In the genomic region with DNA sequence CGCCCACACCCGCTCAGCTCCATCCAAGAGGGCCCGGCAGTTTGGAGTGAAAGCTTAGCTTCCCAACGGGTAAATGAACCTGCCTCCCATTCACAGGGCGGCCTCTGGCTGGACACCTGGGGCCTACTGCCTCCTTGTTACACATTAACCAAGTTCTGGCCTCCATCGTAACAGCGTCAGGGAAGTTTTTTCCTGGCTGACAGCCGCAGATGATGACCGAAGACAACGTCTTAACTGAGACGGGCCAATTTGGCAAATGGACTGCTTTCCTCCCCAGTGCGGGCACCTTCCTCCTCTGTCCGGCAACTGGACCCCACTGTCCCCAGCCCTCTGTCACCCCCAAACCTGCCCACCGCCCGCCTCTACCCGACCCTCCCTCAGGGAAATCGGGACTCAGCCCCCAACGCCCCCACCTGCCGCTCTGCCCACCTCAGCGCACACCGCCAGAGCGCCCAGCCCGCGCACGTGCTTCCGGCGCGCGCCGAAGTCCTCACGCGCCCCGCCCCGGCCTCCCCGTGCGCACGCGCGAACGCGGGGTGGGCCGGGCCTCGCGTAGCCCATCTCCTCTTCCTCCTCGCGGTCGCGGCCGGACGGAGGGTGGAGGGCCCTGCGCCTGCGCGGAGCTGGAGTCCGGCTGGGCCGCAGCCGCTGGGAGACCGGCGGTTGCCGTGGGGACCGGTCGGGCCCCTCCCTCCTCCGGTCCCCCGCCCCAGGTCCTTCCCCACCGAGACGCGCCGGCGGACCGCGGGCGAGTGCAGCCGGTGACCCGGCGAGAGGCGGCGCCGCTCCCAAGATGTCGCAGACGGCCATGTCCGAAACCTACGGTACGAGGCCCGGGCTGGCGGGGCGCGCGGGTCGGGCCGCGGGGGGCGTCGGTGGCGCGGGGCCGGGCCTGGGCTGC, we compare ENCODE assay signal across 8 cellular contexts. TPM values are rescaled to one million over a fixed set of nuclear protein-coding genes. Genes with fewer than 3 reads are reported as not detected.
DNase-seq lines count a peak whose midpoint lies in the region; ATAC-seq, FAIRE-seq and TF ChIP-seq lines count a peak whose summit lies in the region.

RAB4A (plus strand) TSS at position 565 of the 901 bp plus-strand sequence; CDS start at position 794, 229 bp downstream.

- no peak for FAIRE-seq in A549 (lab: Jason Lieb, UNC)

- TF ChIP-seq CTCF in A549 (IDR thresholded peaks at IDR 0.05) = no peak
- TF ChIP-seq CTCF in colonic mucosa (IDR thresholded peaks at IDR 0.05) = no peak

- H3K4me1 ChIP-seq in A549 (peaks cover 33% of the 10 kb centered on the region), colonic mucosa (peaks cover 13% of the 10 kb centered on the region)

- intact Hi-C loops in colonic mucosa (cut with DNase I) (no loop called here), left colon (cut with DNase I, micrococcal nuclease) (no loop called here)

- peak; percentile 80 for TF ChIP-seq POLR2A in A549 (IDR thresholded peaks at IDR 0.05; ENCODE audit: low read length)

- no peak for TF ChIP-seq EP300 in A549 (IDR thresholded peaks at IDR 0.05)

- 39% methylated on average over 26 of the region's 95 CpGs for WGBS in A549 (ENCODE audit: missing lambda C conversion rate)

- no peaks in the 10 kb centered on the region for H3K36me3 ChIP-seq in colonic mucosa

- peak within 1 kb of the TSS; percentile 93 for H3K4me2 ChIP-seq in A549

- DNase-seq in A549 (ENCODE audit: low read depth in 1 of 2, low spot score in 1 of 2) (peak; percentile 70 to 93), NCI-H446 treated with DMSO at 0.1 percent for 48 hours (lab: John Stamatoyannopoulos, UW) (peak; percentile 37), colonic mucosa (peak; percentile 89), left colon (peak; percentile 87 to 89)
- DNase-seq in activated CD4-positive, alpha-beta T cell treated with anti-CD3 and anti-CD28 coated beads for 4 hours = peak; percentile 68 to 72
- peak; percentile 65 to 72 for DNase-seq in stimulated activated CD4-positive, alpha-beta T cell treated with anti-CD3 and anti-CD28 coated beads, Interleukin-1b, Interleukin-23, amount 100 ng/mL, for 4 hours (ENCODE audit: low read depth in 2 of 2)

- POLR2A ChIA-PET in A549 (lab: Yijun Ruan, JAX) = interaction anchor here (1.0 kb wide), 3 partner anchors 12 to 40 kb away, joined by 3 to 7 read pairs (median 3); no protein-coding TSS in a partner anchor

- H3K9me3 ChIP-seq in A549 = peaks cover 37% of the 10 kb centered on the region
- no peaks in the 10 kb centered on the region for H3K9me3 ChIP-seq in colonic mucosa

- H3K27ac ChIP-seq in A549 (peak within 1 kb of the TSS; percentile 89 to 99), colonic mucosa (peak within 1 kb of the TSS; percentile 65)

- peak; percentile 94 to 95 for ATAC-seq in A549
- peak; percentile 74 for ATAC-seq in GM18858 (IDR thresholded peaks at IDR 0.05; ENCODE audit: unreplicated experiment)
- peak; percentile 85 for ATAC-seq in HG03064 (IDR thresholded peaks at IDR 0.05; ENCODE audit: low read depth, unreplicated experiment)
- ATAC-seq in left colon = peak; percentile 89

- H3K27me3 ChIP-seq in colonic mucosa = no peaks in the 10 kb centered on the region

- peak within 1 kb of the TSS; percentile 87 to 92 for H3K9ac ChIP-seq in colonic mucosa (ENCODE audit: low read depth in 2 of 2, low read length in 2 of 2)

- TF ChIP-seq RAD21 in A549 (conservative IDR thresholded peaks at IDR 0.05 in 1 of 2, IDR thresholded peaks at IDR 0.05 in 1 of 2) = no peak

- H3K4me3 ChIP-seq in A549 (peak within 1 kb of the TSS; percentile 79), colonic mucosa (peak within 1 kb of the TSS; percentile 61)

- CTCF ChIA-PET in A549 (lab: Yijun Ruan, JAX) = interaction anchor here (0.7 to 4.0 kb wide), 9 partner anchors 9 to 607 kb away, joined by 3 to 33 read pairs (median 4); no protein-coding TSS in a partner anchor

TF ChIP-seq in A549, 52 proteins besides CTCF, POLR2A, EP300 and RAD21 (continues in another document):
- TF ChIP-seq ELK1 (IDR thresholded peaks at IDR 0.05; ENCODE audit: low read depth, low read length) = no peak
- peak; percentile 74; the same call in 1 of the 2 replicates for TF ChIP-seq PHF8 (IDR thresholded peaks at IDR 0.05; ENCODE audit: borderline replicate concordance, low read depth)
- peak; percentile 83; the same call in 1 of the 2 replicates for TF ChIP-seq ZNF302 (CRISPR knock-in tag; IDR thresholded peaks at IDR 0.05)
- TF ChIP-seq ZFP36 (IDR thresholded peaks at IDR 0.05; ENCODE audit: borderline replicate concordance, partially characterized antibody) = no peak
- no peak for TF ChIP-seq CHD4 (IDR thresholded peaks at IDR 0.05; ENCODE audit: borderline replicate concordance)
- TF ChIP-seq HOXB5 (CRISPR knock-in tag; IDR thresholded peaks at IDR 0.05) = peak; percentile 93
- TF ChIP-seq NPAS2 (CRISPR knock-in tag; IDR thresholded peaks at IDR 0.05; ENCODE audit: borderline replicate concordance) = no peak
- no peak for TF ChIP-seq EHMT2 (IDR thresholded peaks at IDR 0.05; ENCODE audit: low read depth)
- peak; percentile 99 for TF ChIP-seq E2F6 (IDR thresholded peaks at IDR 0.05; ENCODE audit: borderline replicate concordance, low read depth)
- TF ChIP-seq, protein P1, sequence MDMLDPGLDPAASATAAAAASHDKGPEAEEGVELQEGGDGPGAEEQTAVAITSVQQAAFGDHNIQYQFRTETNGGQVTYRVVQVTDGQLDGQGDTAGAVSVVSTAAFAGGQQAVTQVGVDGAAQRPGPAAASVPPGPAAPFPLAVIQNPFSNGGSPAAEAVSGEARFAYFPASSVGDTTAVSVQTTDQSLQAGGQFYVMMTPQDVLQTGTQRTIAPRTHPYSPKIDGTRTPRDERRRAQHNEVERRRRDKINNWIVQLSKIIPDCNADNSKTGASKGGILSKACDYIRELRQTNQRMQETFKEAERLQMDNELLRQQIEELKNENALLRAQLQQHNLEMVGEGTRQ (IDR thresholded peaks at IDR 0.05) = no peak
- peak; percentile 94 for TF ChIP-seq HOXB13 (CRISPR knock-in tag; IDR thresholded peaks at IDR 0.05; ENCODE audit: low read depth)
- no peak for TF ChIP-seq FOSB (CRISPR knock-in tag; IDR thresholded peaks at IDR 0.05)
- TF ChIP-seq TFCP2L1 (CRISPR knock-in tag; IDR thresholded peaks at IDR 0.05) = no peak
- TF ChIP-seq HOXA7 (CRISPR knock-in tag; IDR thresholded peaks at IDR 0.05) = no peak
- TF ChIP-seq NR3C1 (IDR thresholded peaks at IDR 0.05) = no peak
- TF ChIP-seq BCL3 (IDR thresholded peaks at IDR 0.05) = 0 out of 3 replicates have a peak, but pooled peaks have one; percentile 38
- TF ChIP-seq FOSL2 (IDR thresholded peaks at IDR 0.05) = no peak
- TF ChIP-seq FOSL2 (CRISPR knock-in tag; IDR thresholded peaks at IDR 0.05) = no peak
- TF ChIP-seq SMC3 (IDR thresholded peaks at IDR 0.05) = 0 out of 3 replicates have a peak, but pooled peaks have one; percentile 9
- no peak for TF ChIP-seq BHLHE40 (IDR thresholded peaks at IDR 0.05; ENCODE audit: low read depth, low read length)
- no peak for TF ChIP-seq RARB (CRISPR knock-in tag; IDR thresholded peaks at IDR 0.05)
- peak; percentile 29; the same call in 1 of the 2 replicates for TF ChIP-seq GATA3 (IDR thresholded peaks at IDR 0.05; ENCODE audit: borderline replicate concordance)
- TF ChIP-seq ATOH8 (CRISPR knock-in tag; IDR thresholded peaks at IDR 0.05; ENCODE audit: low read depth) = peak; percentile 95
- TF ChIP-seq KDM5A (IDR thresholded peaks at IDR 0.05) = no peak
- TF ChIP-seq JUN (IDR thresholded peaks at IDR 0.05) = peak; percentile 37 to 60; a peak in 2 of 5 replicates

RNA-seq across cellular contexts. Expression of gene RAB4A, which starts in this region (rescaled TPM):
- 20.6 and 38.4 TPM in 2 replicates for polyA plus RNA-seq in A549 (2011; rRNA removed)
- polyA plus RNA-seq in A549 (2012; cell fraction: cytosol; rRNA removed) = 20.2 and 22.2 TPM in 2 replicates
- 10.3 and 11.0 TPM in 2 replicates for polyA plus RNA-seq in A549 (2012; cell fraction: nucleus; rRNA removed)
- polyA plus RNA-seq in A549 (2017; fragmentation: RNase III; extraction: RNeasy Plus Mini Kit Qiagen cat#74134 plus additional on column Dnase treatment) = 31.0 to 31.7 TPM (median 31.5 TPM) in 3 replicates
- polyA minus RNA-seq in A549 (2011; rRNA and poly(A)+ RNA removed) = 5.3 and 6.3 TPM in 2 replicates
- 100 to 1,000 TPM in 1 of 2 donors, 10 to 100 TPM in 1; 80.9 to 103 TPM for total RNA-seq in colonic mucosa
- 10 to 100 TPM; 91.1 to 95.7 TPM for total RNA-seq in left colon

Comparison
In these comparisons a context has a peak if more than half of its experiments do, and no peak if none do; other contexts are left out.
1. Peak in every context shown above with its lines: DNase-seq, ATAC-seq, H3K4me3 ChIP-seq and H3K27ac ChIP-seq.
2. DNase-seq: peak in every context shown above with its lines; median percentile 89 in colonic mucosa; 88 in left colon; 82 in A549; 70 in activated CD4-positive, alpha-beta T cell treated with anti-CD3 and anti-CD28 coated beads for 4 hours; 68 in stimulated activated CD4-positive, alpha-beta T cell treated with anti-CD3 and anti-CD28 coated beads, Interleukin-1b, Interleukin-23, amount 100 ng/mL, for 4 hours; 37 in NCI-H446 treated with DMSO at 0.1 percent for 48 hours.